Comparison of ENCODE assay signal across 8 cellular contexts in the genomic region with DNA sequence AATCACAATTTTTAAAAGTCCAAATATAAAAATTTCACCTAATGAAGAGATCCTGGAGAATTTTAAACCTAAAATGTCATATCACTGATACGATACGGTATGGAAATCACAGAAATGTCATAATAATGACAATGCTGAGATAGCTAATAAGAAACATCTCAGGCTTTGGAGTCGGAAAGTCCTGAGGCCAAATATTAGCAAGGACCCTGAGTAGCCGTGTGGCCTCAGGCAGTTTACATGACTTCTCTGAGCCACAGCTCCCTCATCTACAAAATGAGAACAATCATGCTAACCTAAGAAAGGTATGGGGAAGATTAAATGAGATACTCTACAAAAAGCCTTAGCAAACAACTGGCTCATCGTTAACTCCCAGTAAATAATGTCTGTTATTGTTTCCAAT.
"Had no signal": no experiment of that assay in that cellular context is flagged by ENCODE, and none has a peak within 500 bp of the region (broad histone marks: within the 10 kb centered on the region; RNA-seq: fewer than 3 reads in every experiment).

No MANE protein-coding gene starts in this region.

- H3K36me3 ChIP-seq: HAP-1 had no signal

- H3K27ac ChIP-seq: GM23248 had no signal

- DNase-seq: GM23248, GOT3, H7, H9, HCEC 1CT, HFFc6 had no signal

- H3K4me2 ChIP-seq: GM23338 had no signal

- H3K9me3 ChIP-seq: HAP-1 had no signal

- H3K4me3 ChIP-seq: GM23248, GM23338, HAP-1 had no signal

- H3K9ac ChIP-seq: GM23248 had no signal

- H2AFZ ChIP-seq: GM23248, GM23338 had no signal
